In the genomic region with DNA sequence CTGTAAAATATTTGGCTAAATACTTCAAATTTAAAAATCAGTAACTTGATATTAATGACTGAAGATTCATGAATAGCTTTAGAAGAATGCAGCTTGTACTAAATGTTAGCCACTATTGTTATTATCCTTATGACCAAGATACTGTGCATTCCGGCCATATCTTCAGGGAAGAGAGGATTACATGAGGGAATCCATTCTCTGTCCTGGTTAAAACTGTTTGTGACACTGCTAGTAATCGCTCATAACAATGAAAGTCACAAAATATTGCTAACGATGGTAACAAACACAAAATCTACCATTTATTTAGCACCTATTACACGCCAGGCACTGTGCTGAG, we compare ENCODE assay signal across 29 cellular contexts.
DNase-seq lines count a peak whose midpoint lies in the region; ATAC-seq, FAIRE-seq and TF ChIP-seq lines count a peak whose summit lies in the region.
"Had no signal": no experiment of that assay in that cellular context is flagged by ENCODE, and none has a peak within 500 bp of the region (broad histone marks: within the 10 kb centered on the region; RNA-seq: fewer than 3 reads in every experiment).

No MANE protein-coding gene starts in this region.

- no peak for ATAC-seq in activated naive CD8-positive, alpha-beta T cell treated with anti-CD3 and anti-CD28 coated beads, Interleukin-2, amount 10 ng/mL, durations not matched to agents 7 days and 5 days (ENCODE audit: low read depth)
- no peak for ATAC-seq in activated naive CD8-positive, alpha-beta T cell treated with anti-CD3 and anti-CD28 coated beads, Interleukin-2, amount 50 U/mL, for 24 hours
- ATAC-seq in SK-N-SH treated with all-trans-retinoic acid at 6 μM for 48 hours (peak; percentile 88), natural killer cell (no peak), HG03520 (IDR thresholded peaks at IDR 0.05; ENCODE audit: unreplicated experiment) (no peak), HG03571 (IDR thresholded peaks at IDR 0.05; ENCODE audit: unreplicated experiment) (no peak)
- ATAC-seq: activated T-cell treated with anti-CD3 and anti-CD28 coated beads, Interleukin-2, amount 50 U/mL, for 72 hours; left ventricle myocardium superior; stimulated activated naive CD8-positive, alpha-beta T cell treated with anti-CD3 and anti-CD28 coated beads, Interleukin-15, amount 100 ng/mL, for 72 hours had no signal

- DNase-seq in activated naive CD8-positive, alpha-beta T cell treated with anti-CD3 and anti-CD28 coated beads, Interleukin-2, amount 10 ng/mL, durations not matched to agents 7 days and 5 days = no peak
- DNase-seq in activated naive CD8-positive, alpha-beta T cell treated with anti-CD3 and anti-CD28 coated beads, Interleukin-2, amount 50 U/mL, for 24 hours = no peak
- DNase-seq in fibroblast of the aortic adventitia (ENCODE audit: low read depth) (peak; percentile 46), natural killer cell (no peak), H54 (ENCODE audit: insufficient read length, low spot score) (no peak)
- DNase-seq: activated CD4-positive, alpha-beta T cell treated with anti-CD3 and anti-CD28 coated beads, Interleukin-2, amount 50 U/mL, for 1 hour; activated naive CD4-positive, alpha-beta T cell; activated T-cell treated with anti-CD3 and anti-CD28 coated beads, Interleukin-2, amount 50 U/mL, for 72 hours; anterior cingulate cortex; caudate nucleus; CD8-positive, alpha-beta memory T cell; esophagus squamous epithelium; H7; left ventricle myocardium superior; MV-4-11; naive B cell; NCI-H1694 treated with DMSO at 0.1 percent for 48 hours; NCI-H510A; nucleus accumbens; stimulated activated naive CD8-positive, alpha-beta T cell treated with anti-CD3 and anti-CD28 coated beads, Interleukin-15, amount 100 ng/mL, for 72 hours; T-helper 9 cell; WERI-Rb-1 had no signal

- no peaks in the 10 kb centered on the region for H3K9me3 Mint-ChIP-seq in activated naive CD8-positive, alpha-beta T cell treated with anti-CD3 and anti-CD28 coated beads, Interleukin-2, amount 10 ng/mL, durations not matched to agents 7 days and 5 days
- H3K9me3 Mint-ChIP-seq in activated naive CD8-positive, alpha-beta T cell treated with anti-CD3 and anti-CD28 coated beads, Interleukin-2, amount 50 U/mL, for 24 hours = no peaks in the 10 kb centered on the region
- H3K9me3 Mint-ChIP-seq in natural killer cell = no peaks in the 10 kb centered on the region
- H3K9me3 Mint-ChIP-seq: activated T-cell treated with anti-CD3 and anti-CD28 coated beads, Interleukin-2, amount 50 U/mL, for 72 hours; dendritic cell treated with granulocyte-macrophage colony-stimulating factor and Interleukin-4, amounts not matched to agents 40 ng/mL and 50 ng/mL, for 4 days; stimulated activated naive CD8-positive, alpha-beta T cell treated with anti-CD3 and anti-CD28 coated beads, Interleukin-15, amount 100 ng/mL, for 72 hours had no signal

- no peak for TF ChIP-seq POLR2A in H54 (IDR thresholded peaks at IDR 0.05; ENCODE audit: low read depth, low read length)

- POLR2A ChIA-PET in activated naive CD8-positive, alpha-beta T cell treated with anti-CD3 and anti-CD28 coated beads, Interleukin-2, amount 10 ng/mL, durations not matched to agents 7 days and 5 days (lab: Charles Lee) = interaction anchor here (0.6 to 2.2 kb wide), 4 partner anchors 9 to 219 kb away, joined by 3 to 9 read pairs (median 3); no protein-coding TSS in a partner anchor

- H3K4me3 ChIP-seq in fibroblast of the aortic adventitia (ENCODE audit: low read depth, low read length) = no peak overlapping the region
- H3K4me3 ChIP-seq: esophagus squamous epithelium, vagina had no signal

- intact Hi-C loops in natural killer cell (cut with micrococcal nuclease) = no loop called here

- TF ChIP-seq CTCF in fibroblast of the aortic adventitia (IDR thresholded peaks at IDR 0.05; ENCODE audit: insufficient read depth, low read length) (no peak), natural killer cell (IDR thresholded peaks at IDR 0.05) (no peak)

- peaks cover 36% of the 10 kb centered on the region for H3K4me1 Mint-ChIP-seq in activated naive CD8-positive, alpha-beta T cell treated with anti-CD3 and anti-CD28 coated beads, Interleukin-2, amount 10 ng/mL, durations not matched to agents 7 days and 5 days
- peaks cover 7% of the 10 kb centered on the region for H3K4me1 Mint-ChIP-seq in activated naive CD8-positive, alpha-beta T cell treated with anti-CD3 and anti-CD28 coated beads, Interleukin-2, amount 50 U/mL, for 24 hours
- peaks cover 30 to 35% of the 10 kb centered on the region in 2 donors for H3K4me1 Mint-ChIP-seq in natural killer cell

- peaks cover 9% of the 10 kb centered on the region for H3K36me3 Mint-ChIP-seq in activated naive CD8-positive, alpha-beta T cell treated with anti-CD3 and anti-CD28 coated beads, Interleukin-2, amount 10 ng/mL, durations not matched to agents 7 days and 5 days
- H3K36me3 Mint-ChIP-seq in activated naive CD8-positive, alpha-beta T cell treated with anti-CD3 and anti-CD28 coated beads, Interleukin-2, amount 50 U/mL, for 24 hours (ENCODE audit: low read depth) = no peaks in the 10 kb centered on the region
- no peaks in the 10 kb centered on the region for H3K36me3 Mint-ChIP-seq in natural killer cell

- no peaks in the 10 kb centered on the region for H3K27me3 Mint-ChIP-seq in activated naive CD8-positive, alpha-beta T cell treated with anti-CD3 and anti-CD28 coated beads, Interleukin-2, amount 10 ng/mL, durations not matched to agents 7 days and 5 days
- H3K27me3 Mint-ChIP-seq in activated naive CD8-positive, alpha-beta T cell treated with anti-CD3 and anti-CD28 coated beads, Interleukin-2, amount 50 U/mL, for 24 hours = no peaks in the 10 kb centered on the region
- H3K27me3 Mint-ChIP-seq in natural killer cell (ENCODE audit: low read depth in 2 of 2) = no peaks in the 10 kb centered on the region
- H3K27me3 Mint-ChIP-seq: naive B cell; stimulated activated naive CD8-positive, alpha-beta T cell treated with anti-CD3 and anti-CD28 coated beads, Interleukin-15, amount 100 ng/mL, for 72 hours had no signal

- no peak overlapping the region for H3K27ac Mint-ChIP-seq in activated naive CD8-positive, alpha-beta T cell treated with anti-CD3 and anti-CD28 coated beads, Interleukin-2, amount 10 ng/mL, durations not matched to agents 7 days and 5 days
- no peak overlapping the region for H3K27ac Mint-ChIP-seq in activated naive CD8-positive, alpha-beta T cell treated with anti-CD3 and anti-CD28 coated beads, Interleukin-2, amount 50 U/mL, for 24 hours
- H3K27ac Mint-ChIP-seq in natural killer cell = no peak overlapping the region
- H3K27ac Mint-ChIP-seq: activated T-cell treated with anti-CD3 and anti-CD28 coated beads, Interleukin-2, amount 50 U/mL, for 72 hours; CD8-positive, alpha-beta memory T cell; dendritic cell treated with granulocyte-macrophage colony-stimulating factor and Interleukin-4, amounts not matched to agents 40 ng/mL and 50 ng/mL, for 4 days; stimulated activated naive CD8-positive, alpha-beta T cell treated with anti-CD3 and anti-CD28 coated beads, Interleukin-15, amount 100 ng/mL, for 72 hours had no signal

- H3K4me3 Mint-ChIP-seq in activated naive CD8-positive, alpha-beta T cell treated with anti-CD3 and anti-CD28 coated beads, Interleukin-2, amount 10 ng/mL, durations not matched to agents 7 days and 5 days = peak overlapping the region; percentile 22
- no peak overlapping the region for H3K4me3 Mint-ChIP-seq in activated naive CD8-positive, alpha-beta T cell treated with anti-CD3 and anti-CD28 coated beads, Interleukin-2, amount 50 U/mL, for 24 hours
- no peak overlapping the region for H3K4me3 Mint-ChIP-seq in natural killer cell
- H3K4me3 Mint-ChIP-seq: activated T-cell treated with anti-CD3 and anti-CD28 coated beads, Interleukin-2, amount 50 U/mL, for 72 hours; CD8-positive, alpha-beta memory T cell; dendritic cell treated with granulocyte-macrophage colony-stimulating factor and Interleukin-4, amounts not matched to agents 40 ng/mL and 50 ng/mL, for 4 days; stimulated activated naive CD8-positive, alpha-beta T cell treated with anti-CD3 and anti-CD28 coated beads, Interleukin-15, amount 100 ng/mL, for 72 hours had no signal

- FAIRE-seq in H54 (lab: Jason Lieb, UNC) = no peak
- FAIRE-seq: G401.6, islet of Langerhans had no signal

TF ChIP-seq in SK-N-SH treated with all-trans-retinoic acid at 6 μM for 48 hours, 23 proteins besides CTCF, POLR2A, EP300 and RAD21:
- no peak for TF ChIP-seq ZC3H10 (CRISPR knock-in tag; IDR thresholded peaks at IDR 0.05)
- no peak for TF ChIP-seq ZNF8 (CRISPR knock-in tag; IDR thresholded peaks at IDR 0.05)
- TF ChIP-seq BACH2 (CRISPR knock-in tag; IDR thresholded peaks at IDR 0.05; ENCODE audit: borderline replicate concordance) = no peak
- TF ChIP-seq SNAI2 (CRISPR knock-in tag; IDR thresholded peaks at IDR 0.05) = no peak
- TF ChIP-seq ISL1 (CRISPR knock-in tag; IDR thresholded peaks at IDR 0.05) = no peak
